Comparison of ENCODE assay signal across 17 cellular contexts in genomic region chr15:74426404-74427281, GRCh38. TPM values are rescaled to one million over a fixed set of nuclear protein-coding genes. Genes with fewer than 3 reads are reported as not detected.
DNase-seq lines count a peak whose midpoint lies in the region; ATAC-seq and TF ChIP-seq lines count a peak whose summit lies in the region.
"Had no signal": no experiment of that assay in that cellular context is flagged by ENCODE, and none has a peak within 500 bp of the region (broad histone marks: within the 10 kb centered on the region; RNA-seq: fewer than 3 reads in every experiment).

No MANE protein-coding gene starts in this region.

- ATAC-seq in GM18505 (IDR thresholded peaks at IDR 0.05; ENCODE audit: unreplicated experiment) (no peak), GM18868 (IDR thresholded peaks at IDR 0.05; ENCODE audit: unreplicated experiment) (no peak), HG02678 (IDR thresholded peaks at IDR 0.05; ENCODE audit: unreplicated experiment) (no peak)
- no peak for ATAC-seq in activated naive CD8-positive, alpha-beta T cell treated with anti-CD3 and anti-CD28 coated beads, Interleukin-2, amount 10 ng/mL, durations not matched to agents 7 days and 5 days (ENCODE audit: low read depth)
- ATAC-seq: WTC11 had no signal

- peaks cover 12% of the 10 kb centered on the region for H3K36me3 ChIP-seq in MG63
- H3K36me3 ChIP-seq: left ventricle myocardium inferior had no signal

- no peaks in the 10 kb centered on the region for H3K27me3 ChIP-seq in MG63

- H3K9me3 Mint-ChIP-seq in T-helper 1 cell treated with Interleukin-12 subunit alpha and Interleukin-12 subunit beta and Interleukin-4 antibody, amounts not matched to agents 30 μg/mL and 1 μg/mL, for 36 hours = no peaks in the 10 kb centered on the region
- H3K9me3 Mint-ChIP-seq in activated naive CD8-positive, alpha-beta T cell treated with anti-CD3 and anti-CD28 coated beads, Interleukin-2, amount 10 ng/mL, durations not matched to agents 7 days and 5 days = no peaks in the 10 kb centered on the region
- H3K9me3 Mint-ChIP-seq in neural crest cell = no peaks in the 10 kb centered on the region
- H3K9me3 Mint-ChIP-seq: nephron, WTC11 had no signal

- DNase-seq in T-helper 1 cell = no peak
- no peak for DNase-seq in activated naive CD8-positive, alpha-beta T cell treated with anti-CD3 and anti-CD28 coated beads, Interleukin-2, amount 10 ng/mL, durations not matched to agents 7 days and 5 days
- no peak for DNase-seq in neural crest cell (ENCODE audit: low read depth, low spot score)
- DNase-seq in MG63 = no peak
- DNase-seq: 8988T, amniotic stem cell, left ventricle myocardium inferior, NCI-H2029, NCI-H526, retina had no signal

- POLR2A ChIA-PET in activated naive CD8-positive, alpha-beta T cell treated with anti-CD3 and anti-CD28 coated beads, Interleukin-2, amount 10 ng/mL, durations not matched to agents 7 days and 5 days (lab: Charles Lee) = interaction anchor here (0.9 to 2.0 kb wide), 2 partner anchors 26 to 42 kb away, joined by 3 to 6 read pairs; no protein-coding TSS in a partner anchor

- H3K4me3 Mint-ChIP-seq in T-helper 1 cell treated with Interleukin-12 subunit alpha and Interleukin-12 subunit beta and Interleukin-4 antibody, amounts not matched to agents 30 μg/mL and 1 μg/mL, for 36 hours = no peak overlapping the region
- no peak overlapping the region for H3K4me3 Mint-ChIP-seq in activated naive CD8-positive, alpha-beta T cell treated with anti-CD3 and anti-CD28 coated beads, Interleukin-2, amount 10 ng/mL, durations not matched to agents 7 days and 5 days
- peak overlapping the region; percentile 38 for H3K4me3 Mint-ChIP-seq in neural crest cell
- H3K4me3 Mint-ChIP-seq: nephron, WTC11 had no signal

- peak; percentile 36 for TF ChIP-seq POLR2A in GM18505 (IDR thresholded peaks at IDR 0.05; ENCODE audit: borderline replicate concordance, extremely low read depth, insufficient read depth, insufficient read length)

- H3K36me3 Mint-ChIP-seq in T-helper 1 cell treated with Interleukin-12 subunit alpha and Interleukin-12 subunit beta and Interleukin-4 antibody, amounts not matched to agents 30 μg/mL and 1 μg/mL, for 36 hours (ENCODE audit: low read depth) = peaks cover 8% of the 10 kb centered on the region
- peaks cover 10% of the 10 kb centered on the region for H3K36me3 Mint-ChIP-seq in activated naive CD8-positive, alpha-beta T cell treated with anti-CD3 and anti-CD28 coated beads, Interleukin-2, amount 10 ng/mL, durations not matched to agents 7 days and 5 days
- no peaks in the 10 kb centered on the region for H3K36me3 Mint-ChIP-seq in neural crest cell (ENCODE audit: low read depth)
- H3K36me3 Mint-ChIP-seq: WTC11 had no signal

- H3K27me3 Mint-ChIP-seq in T-helper 1 cell treated with Interleukin-12 subunit alpha and Interleukin-12 subunit beta and Interleukin-4 antibody, amounts not matched to agents 30 μg/mL and 1 μg/mL, for 36 hours (ENCODE audit: low read depth) = no peaks in the 10 kb centered on the region
- H3K27me3 Mint-ChIP-seq in activated naive CD8-positive, alpha-beta T cell treated with anti-CD3 and anti-CD28 coated beads, Interleukin-2, amount 10 ng/mL, durations not matched to agents 7 days and 5 days = no peaks in the 10 kb centered on the region
- peaks cover 4% of the 10 kb centered on the region for H3K27me3 Mint-ChIP-seq in neural crest cell (ENCODE audit: low read depth)

- H3K9me3 ChIP-seq in MG63 = no peaks in the 10 kb centered on the region
- H3K9me3 ChIP-seq: left ventricle myocardium inferior had no signal

- H3K27ac Mint-ChIP-seq in T-helper 1 cell treated with Interleukin-12 subunit alpha and Interleukin-12 subunit beta and Interleukin-4 antibody, amounts not matched to agents 30 μg/mL and 1 μg/mL, for 36 hours = peak overlapping the region; percentile 15
- peak overlapping the region; percentile 70 for H3K27ac Mint-ChIP-seq in activated naive CD8-positive, alpha-beta T cell treated with anti-CD3 and anti-CD28 coated beads, Interleukin-2, amount 10 ng/mL, durations not matched to agents 7 days and 5 days
- H3K27ac Mint-ChIP-seq in neural crest cell (ENCODE audit: unreplicated experiment) = peak overlapping the region; percentile 9
- H3K27ac Mint-ChIP-seq: WTC11 had no signal

- TF ChIP-seq CTCF in neural crest cell (conservative IDR thresholded peaks at IDR 0.05) = no peak

- H3K4me3 ChIP-seq in MG63 = no peak overlapping the region
- H3K4me3 ChIP-seq: left ventricle myocardium inferior had no signal

- peaks cover 42% of the 10 kb centered on the region for H3K4me1 Mint-ChIP-seq in T-helper 1 cell treated with Interleukin-12 subunit alpha and Interleukin-12 subunit beta and Interleukin-4 antibody, amounts not matched to agents 30 μg/mL and 1 μg/mL, for 36 hours (ENCODE audit: low read depth)
- H3K4me1 Mint-ChIP-seq in activated naive CD8-positive, alpha-beta T cell treated with anti-CD3 and anti-CD28 coated beads, Interleukin-2, amount 10 ng/mL, durations not matched to agents 7 days and 5 days = peaks cover 44% of the 10 kb centered on the region
- peaks cover 49% of the 10 kb centered on the region for H3K4me1 Mint-ChIP-seq in neural crest cell

RNA-seq across cellular contexts. Expression of gene SEMA7A, which starts 7.1 kb away (rescaled TPM):
- total RNA-seq in activated naive CD8-positive, alpha-beta T cell treated with anti-CD3 and anti-CD28 coated beads, Interleukin-2, amount 10 ng/mL, durations not matched to agents 7 days and 5 days = 10 to 100 TPM; 15.2 to 15.8 TPM
- total RNA-seq in neural crest cell = 12.3 and 14.4 TPM in 2 replicates
- 10.5 and 12.0 TPM in 2 replicates for total RNA-seq in MG63 (2014; rRNA removed; shearing (Covaris generic); ENCODE audit: low replicate concordance)

RNA-seq across cellular contexts. Expression of gene UBL7, which starts 34.3 kb away (rescaled TPM):
- 10 to 100 TPM; 55.3 to 63.2 TPM for total RNA-seq in activated naive CD8-positive, alpha-beta T cell treated with anti-CD3 and anti-CD28 coated beads, Interleukin-2, amount 10 ng/mL, durations not matched to agents 7 days and 5 days
- total RNA-seq in neural crest cell = 43.7 and 50.1 TPM in 2 replicates
- 90.0 and 116 TPM in 2 replicates for total RNA-seq in MG63 (2014; rRNA removed; shearing (Covaris generic); ENCODE audit: low replicate concordance)

RNA-seq across cellular contexts. Expression of gene CYP11A1, which starts 59.2 kb away (rescaled TPM):
- total RNA-seq in activated naive CD8-positive, alpha-beta T cell treated with anti-CD3 and anti-CD28 coated beads, Interleukin-2, amount 10 ng/mL, durations not matched to agents 7 days and 5 days = not detected
- total RNA-seq in neural crest cell = 0.77 and 1.0 TPM in 2 replicates
- total RNA-seq in MG63 (2014; rRNA removed; shearing (Covaris generic); ENCODE audit: low replicate concordance) = 0.30 and 6.3 TPM in 2 replicates
- total RNA-seq: frontal cortex had no signal

Comparison
In these comparisons a context has a peak if more than half of its experiments do, and no peak if none do; other contexts are left out.
1. H3K27ac Mint-ChIP-seq: peak in every context shown above with its lines; median percentile 70 in activated naive CD8-positive, alpha-beta T cell treated with anti-CD3 and anti-CD28 coated beads, Interleukin-2, amount 10 ng/mL, durations not matched to agents 7 days and 5 days; 15 in T-helper 1 cell treated with Interleukin-12 subunit alpha and Interleukin-12 subunit beta and Interleukin-4 antibody, amounts not matched to agents 30 μg/mL and 1 μg/mL, for 36 hours; 9 in neural crest cell.